23 cellular contexts compared by ENCODE assay signal in the genomic region with DNA sequence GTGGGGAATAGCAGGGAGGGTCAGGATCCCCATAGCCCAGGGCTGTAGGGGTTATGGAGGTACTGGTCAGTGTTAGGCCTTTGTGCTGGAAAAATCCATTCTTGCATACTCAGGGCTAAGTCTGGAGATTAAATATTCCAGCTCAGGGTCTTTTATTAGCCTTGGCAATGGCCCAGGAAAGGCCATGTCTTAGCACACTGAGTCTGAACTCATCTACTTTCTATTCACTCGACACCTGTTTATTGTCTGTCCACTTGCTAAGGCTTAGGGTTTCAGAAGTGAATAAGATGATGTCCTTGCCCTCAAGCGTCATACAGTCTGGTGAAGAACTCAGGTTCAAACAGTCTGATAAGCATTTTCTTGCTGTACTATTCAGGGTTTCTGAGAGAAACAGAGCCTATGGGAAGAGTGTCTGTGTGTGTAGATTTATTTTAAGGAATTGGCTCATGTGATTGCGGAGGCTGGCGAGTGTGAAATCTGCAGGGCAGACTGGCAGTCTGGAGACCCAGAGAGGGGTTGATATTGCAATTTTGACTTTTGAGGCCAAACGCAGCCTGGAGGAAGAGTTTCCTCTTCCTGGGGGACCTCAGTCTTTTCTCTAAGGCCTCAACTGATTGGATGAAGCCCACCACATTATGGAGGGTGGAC.
"Had no signal": no experiment of that assay in that cellular context is flagged by ENCODE, and none has a peak within 500 bp of the region (broad histone marks: within the 10 kb centered on the region; RNA-seq: fewer than 3 reads in every experiment).

No MANE protein-coding gene starts in this region.

- DNase-seq: activated CD4-positive, alpha-beta T cell treated with anti-CD3 and anti-CD28 coated beads for 48 hours; activated CD4-positive, alpha-beta T cell treated with anti-CD3 and anti-CD28 coated beads, Interleukin-2, amount 50 U/mL, for 48 hours; activated CD8-positive, alpha-beta memory T cell treated with anti-CD3 and anti-CD28 coated beads for 24 hours; activated effector memory CD4-positive, alpha-beta T cell treated with Interleukin-2 at 50 U/mL for 16 hours; activated naive CD4-positive, alpha-beta T cell treated with Interleukin-2 at 50 U/mL for 16 hours; cerebellar nuclear complex; effector memory CD4-positive, alpha-beta T cell; foreskin fibroblast; kidney glomerular epithelial cell; left lung; naive thymus-derived CD4-positive, alpha-beta T cell; ovary; stimulated activated CD4-positive, alpha-beta T cell treated with anti-CD3 and anti-CD28 coated beads, Interleukin-15, amount 100 ng/mL, for 24 hours; stimulated activated CD4-positive, alpha-beta T cell treated with anti-CD3 and anti-CD28 coated beads, Interleukin-2, amount 100 ng/mL, for 24 hours; stimulated activated naive CD4-positive, alpha-beta T cell; T-helper 17 cell; T1000; testis; transverse colon; WERI-Rb-1 had no signal

- H3K27me3 ChIP-seq: left lung, ovary, testis, transverse colon had no signal

- ATAC-seq: activated CD4-positive, CD25-positive, alpha-beta regulatory T cell treated with anti-CD3 and anti-CD28 coated beads, Interleukin-2, amount 50 U/mL, for 24 hours; left lung; naive thymus-derived CD4-positive, alpha-beta T cell; T-helper 17 cell had no signal

- H3K4me1 ChIP-seq: left lung, testis, transverse colon had no signal

- H3K27ac ChIP-seq: coronary artery, dorsolateral prefrontal cortex, left lung, ovary, testis, transverse colon had no signal

- H3K36me3 ChIP-seq: left lung, ovary, transverse colon, WERI-Rb-1 had no signal

- H3K9me3 ChIP-seq: ovary, testis had no signal

- H3K4me3 ChIP-seq: coronary artery, dorsolateral prefrontal cortex, left lung, ovary, testis, transverse colon had no signal
